ENCODE assay signal across 8 cellular contexts in the genomic region with DNA sequence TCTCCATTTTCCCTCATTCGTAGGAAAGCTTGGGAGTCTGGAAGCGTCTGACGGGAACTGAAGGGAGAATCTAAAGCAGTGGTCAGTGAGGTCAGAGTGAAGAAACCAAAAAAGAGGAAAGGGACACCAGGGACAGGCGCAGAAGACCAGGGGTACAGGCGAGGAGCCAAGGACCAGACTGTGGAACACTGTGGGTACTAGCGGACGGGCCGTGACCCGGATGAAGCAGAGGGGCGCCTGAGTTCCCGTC. TPM values are rescaled to one million over a fixed set of nuclear protein-coding genes. Genes with fewer than 3 reads are reported as not detected.
DNase-seq lines count a peak whose midpoint lies in the region; ATAC-seq and TF ChIP-seq lines count a peak whose summit lies in the region.

No MANE protein-coding gene starts in this region.

- peaks cover 2% of the 10 kb centered on the region for H3K36me3 ChIP-seq in iPS-15b (ENCODE audit: control insufficient read depth, insufficient read depth, low read length)
- peaks cover 0 to 23% (median 17%) of the 10 kb centered on the region in 4 donors for H3K36me3 ChIP-seq in stomach

- no peak overlapping the region for H3K9ac ChIP-seq in iPS-15b (ENCODE audit: low read depth, low read length)

- WGBS in stomach, 5 donors, result 1 to 2% (median 1%) methylated on average over 11 of the region's 11 CpGs

- peaks cover 29% of the 10 kb centered on the region for H3K4me1 Mint-ChIP-seq in activated CD4-positive, alpha-beta memory T cell treated with anti-CD3 and anti-CD28 coated beads for 36 hours (ENCODE audit: low read depth)

- no peaks in the 10 kb centered on the region for H3K9me3 Mint-ChIP-seq in activated CD4-positive, alpha-beta memory T cell treated with anti-CD3 and anti-CD28 coated beads for 36 hours

- peak overlapping the region; percentile 89 for H3K27ac Mint-ChIP-seq in activated CD4-positive, alpha-beta memory T cell treated with anti-CD3 and anti-CD28 coated beads for 36 hours

- TF ChIP-seq EP300 in stomach (IDR thresholded peaks at IDR 0.05), result no peak

- DNase-seq in NCI-H1694 treated with DMSO at 0.1 percent for 48 hours (lab: John Stamatoyannopoulos, UW) (peak; percentile 69), NCI-H1694 (lab: John Stamatoyannopoulos, UW) (no peak), stomach (no peak), NCI-H524 (lab: John Stamatoyannopoulos, UW) (no peak), occipital lobe (lab: John Stamatoyannopoulos, UW) (no peak)
- DNase-seq in activated CD4-positive, alpha-beta memory T cell treated with anti-CD3 and anti-CD28 coated beads for 36 hours, result no peak

- POLR2A ChIA-PET in activated CD4-positive, alpha-beta memory T cell treated with anti-CD3 and anti-CD28 coated beads for 36 hours (lab: Charles Lee), result interaction anchor here (2.3 to 3.6 kb wide), 3 partner anchors 14 to 43 kb away, joined by 9 to 58 read pairs (median 12); no protein-coding TSS in a partner anchor

- CTCF ChIA-PET in activated CD4-positive, alpha-beta memory T cell treated with anti-CD3 and anti-CD28 coated beads for 36 hours (lab: Charles Lee), result interaction anchor here (0.5 to 6.6 kb wide), 7 partner anchors 13 to 123 kb away, joined by 3 to 82 read pairs (median 52); partner anchors contain the start of genes KRTCAP2 and TRIM46

- no peak for ATAC-seq in HG02885 (IDR thresholded peaks at IDR 0.05; ENCODE audit: poor library complexity, unreplicated experiment)

- H3K36me3 Mint-ChIP-seq in activated CD4-positive, alpha-beta memory T cell treated with anti-CD3 and anti-CD28 coated beads for 36 hours, result no peaks in the 10 kb centered on the region

- H3K9me3 ChIP-seq in iPS-15b (ENCODE audit: control insufficient read depth, insufficient read depth, low read length) (no peaks in the 10 kb centered on the region), stomach (no peaks in the 10 kb centered on the region)

- H3K4me3 ChIP-seq in iPS-15b (ENCODE audit: low read depth, low read length) (peak overlapping the region; percentile 67), stomach (peak overlapping the region; percentile 77 to 94 (median 86))

- no peak for TF ChIP-seq CTCF in stomach (IDR thresholded peaks at IDR 0.05)

- H3K4me3 Mint-ChIP-seq in activated CD4-positive, alpha-beta memory T cell treated with anti-CD3 and anti-CD28 coated beads for 36 hours, result peak overlapping the region; percentile 83

- no peaks in the 10 kb centered on the region for H3K27me3 ChIP-seq in iPS-15b (ENCODE audit: control insufficient read depth, insufficient read depth, low read length)
- H3K27me3 ChIP-seq in stomach, result no peaks in the 10 kb centered on the region

- intact Hi-C loops in activated CD4-positive, alpha-beta memory T cell treated with anti-CD3 and anti-CD28 coated beads for 36 hours (cut with micrococcal nuclease), result loop anchor here (2.0 to 5.0 kb wide), 2 partner anchors 14 to 36 kb away; partner anchors contain the start of genes KRTCAP2 and TRIM46
- intact Hi-C loops in stomach (cut with DNase I; ENCODE audit: low total_unique reads), result no loop called here

- peak overlapping the region; percentile 98 to 100 (median 99) for H3K27ac ChIP-seq in stomach

- no peak for TF ChIP-seq POLR2A in stomach (IDR thresholded peaks at IDR 0.05)

- no peaks in the 10 kb centered on the region for H3K27me3 Mint-ChIP-seq in activated CD4-positive, alpha-beta memory T cell treated with anti-CD3 and anti-CD28 coated beads for 36 hours

- H3K4me1 ChIP-seq in iPS-15b (ENCODE audit: control insufficient read depth, insufficient read depth, low read length) (no peaks in the 10 kb centered on the region), stomach (peaks cover 26 to 42% (median 36%) of the 10 kb centered on the region in 4 donors)

RNA-seq across cellular contexts. Expression of gene MTX1, which starts 0.2 kb away (rescaled TPM):
- total RNA-seq in activated CD4-positive, alpha-beta memory T cell treated with anti-CD3 and anti-CD28 coated beads for 36 hours, result 10 to 100 TPM; 45.2 to 47.9 TPM
- total RNA-seq in stomach (10 to 100 TPM in 4 of 5 donors, 1 to 10 TPM in 1; 1.2 to 54.9 (median 25.2) TPM), occipital lobe (15.3 TPM)
- polyA plus RNA-seq in stomach, result 10 to 100 TPM; 48.3 to 71.1 (median 58.2) TPM

RNA-seq across cellular contexts. Expression of gene THBS3, which starts 0.6 kb away (rescaled TPM):
- 10 to 100 TPM; 15.6 to 17.3 TPM for total RNA-seq in activated CD4-positive, alpha-beta memory T cell treated with anti-CD3 and anti-CD28 coated beads for 36 hours
- total RNA-seq in stomach (10 to 100 TPM; 11.0 to 65.9 (median 25.4) TPM), occipital lobe (8.3 TPM)
- polyA plus RNA-seq in stomach, result 10 to 100 TPM; 11.0 to 27.9 (median 17.8) TPM

RNA-seq across cellular contexts. Expression of gene TRIM46, which starts 34.7 kb away (rescaled TPM):
- total RNA-seq in activated CD4-positive, alpha-beta memory T cell treated with anti-CD3 and anti-CD28 coated beads for 36 hours, result 1 to 10 TPM; 6.3 to 7.1 TPM
- 10 to 100 TPM in 1 of 5 donors, 1 to 10 TPM in 1, under 1 TPM in 1, not detected in 2; 0.73 to 16.9 (median 5.4) TPM for total RNA-seq in stomach
- under 1 TPM; 0.58 to 0.68 (median 0.61) TPM for polyA plus RNA-seq in stomach
- total RNA-seq in occipital lobe, result 21.1 TPM

RNA-seq across cellular contexts. Expression of gene KRTCAP2, which starts 35.2 kb away (rescaled TPM):
- 100 to 1,000 TPM; 138 to 146 TPM for total RNA-seq in activated CD4-positive, alpha-beta memory T cell treated with anti-CD3 and anti-CD28 coated beads for 36 hours
- total RNA-seq in stomach, result 100 to 1,000 TPM in 3 of 5 donors, 10 to 100 TPM in 2; 60.8 to 238 (median 133) TPM
- 100 to 1,000 TPM; 183 to 399 (median 242) TPM for polyA plus RNA-seq in stomach
- 59.0 TPM for total RNA-seq in occipital lobe

RNA-seq across cellular contexts. Expression of gene ENTREP3, which starts 47.0 kb away (rescaled TPM):
- total RNA-seq in activated CD4-positive, alpha-beta memory T cell treated with anti-CD3 and anti-CD28 coated beads for 36 hours, result 10 to 100 TPM; 32.9 to 34.1 TPM
- total RNA-seq in stomach (10 to 100 TPM in 4 of 5 donors, 1 to 10 TPM in 1; 2.8 to 77.9 (median 19.6) TPM), occipital lobe (3.7 TPM)
- 10 to 100 TPM in 2 of 3 donors, 1 to 10 TPM in 1; 9.7 to 20.5 (median 11.6) TPM for polyA plus RNA-seq in stomach
